Comparison of ENCODE assay signal across 21 cellular contexts in the genomic region with DNA sequence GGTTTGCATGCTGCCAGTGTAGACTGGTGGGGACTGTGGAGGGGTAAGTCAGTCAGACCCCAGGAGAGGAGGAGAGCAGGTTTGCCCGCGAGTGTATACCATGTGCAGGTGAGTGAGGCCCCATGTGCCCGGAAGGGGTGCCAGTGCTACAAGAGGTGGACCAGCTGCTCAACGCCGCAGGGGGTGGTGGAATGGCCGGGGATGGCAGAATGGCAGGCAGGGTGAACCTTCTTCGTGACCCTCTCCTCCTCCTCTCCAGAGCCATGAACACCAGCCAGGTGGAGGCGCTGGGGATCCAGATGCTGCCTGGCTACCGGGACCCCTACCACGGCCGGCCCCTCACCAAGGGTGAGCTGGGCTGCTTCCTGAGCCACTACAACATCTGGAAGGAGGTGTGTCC. TPM values are rescaled to one million over a fixed set of nuclear protein-coding genes. Genes with fewer than 3 reads are reported as not detected.
DNase-seq lines count a peak whose midpoint lies in the region; ATAC-seq, FAIRE-seq and TF ChIP-seq lines count a peak whose summit lies in the region.
"Had no signal": no experiment of that assay in that cellular context is flagged by ENCODE, and none has a peak within 500 bp of the region (broad histone marks: within the 10 kb centered on the region; RNA-seq: fewer than 3 reads in every experiment).

No MANE protein-coding gene starts in this region.

- BruUV-seq in HepG2 (replicated peaks; lab: Mats Ljungman, UMichigan) = no TSS peak
- BruUV-seq in K562 (replicated peaks; lab: Mats Ljungman, UMichigan) = no TSS peak

- TF ChIP-seq CTCF in HepG2 (CRISPR knock-in tag; IDR thresholded peaks at IDR 0.05) = no peak
- TF ChIP-seq CTCF in right lobe of liver (IDR thresholded peaks at IDR 0.05) = no peak
- no peak for TF ChIP-seq CTCF in K562 (IDR thresholded peaks at IDR 0.05 in 2 of 3, conservative IDR thresholded peaks at IDR 0.05 in 1 of 3; ENCODE audit: insufficient read depth in 2 of 3, low read depth in 1 of 3, low read length in 3 of 3)
- no peak for TF ChIP-seq CTCF in ascending aorta (IDR thresholded peaks at IDR 0.05)

- FAIRE-seq in HepG2 (lab: Jason Lieb, UNC) (no peak), K562 (lab: Jason Lieb, UNC) (no peak)
- FAIRE-seq: GM12891 had no signal

- in situ Hi-C loops in HepG2 (cut with HindIII; ENCODE audit: extremely low pct_ligation_motif_present, low pct_unique_long_range_greater_than_20kb) = loop anchor here (10.0 kb wide), 1 partner anchor 123 kb away; no protein-coding TSS in a partner anchor
- in situ Hi-C loops in K562 (cut with MboI) = no loop called here

- H3K79me2 ChIP-seq in HepG2 (ENCODE audit: insufficient read depth, low read length) (no peaks in the 10 kb centered on the region), K562 (ENCODE audit: control insufficient read depth, insufficient read depth, low read length) (peaks cover 9% of the 10 kb centered on the region; the same call in 1 of the 3 replicates)

- intact Hi-C loops in HepG2 (cut with micrococcal nuclease; ENCODE audit: unreplicated experiment) (no loop called here), right lobe of liver (cut with DNase I) (loop anchor here in 1 of 2 donors (10.0 kb wide), 1 partner anchor 83 kb away; no protein-coding TSS in a partner anchor), K562 (cut with micrococcal nuclease) (no loop called here), ascending aorta (cut with DNase I) (no loop called here)

- TF ChIP-seq EP300 in HepG2 (IDR thresholded peaks at IDR 0.05; ENCODE audit: low read depth in 2 of 2, low read length in 2 of 2) (no peak), HepG2 (CRISPR knock-in tag; IDR thresholded peaks at IDR 0.05; ENCODE audit: borderline replicate concordance) (no peak), K562 (IDR thresholded peaks at IDR 0.05; ENCODE audit: low read length) (no peak)

- peaks cover 13% of the 10 kb centered on the region for H3K9me1 ChIP-seq in K562 (ENCODE audit: control insufficient read depth, insufficient read depth, low read length)

- H3K4me2 ChIP-seq in HepG2 (ENCODE audit: low read depth, low read length) = no peak overlapping the region
- no peak overlapping the region for H3K4me2 ChIP-seq in K562 (ENCODE audit: insufficient read depth, low read length)
- H3K4me2 ChIP-seq: BLaER1 had no signal

- peaks cover 2% of the 10 kb centered on the region; the same call in 1 of the 2 replicates for H4K20me1 ChIP-seq in HepG2 (ENCODE audit: insufficient read depth, low read length)
- H4K20me1 ChIP-seq in K562 (replicated peaks; ENCODE audit: control insufficient read depth, insufficient read depth, low read length) = peaks cover 44% of the 10 kb centered on the region

- POLR2A ChIA-PET in HepG2 (lab: Yijun Ruan, JAX) = no interaction called here
- POLR2A ChIA-PET in K562 (lab: Yijun Ruan, JAX) = interaction anchor here (0.6 to 1.7 kb wide), 2 partner anchors 21 to 274 kb away, joined by 3 to 8 read pairs; a partner anchor contains a TSS

- WGBS in HepG2 (ENCODE audit: low lambda C conversion rate) = 96% methylated on average over 7 of the region's 11 CpGs
- 83% methylated on average over 3 of the region's 11 CpGs for WGBS in right lobe of liver (ENCODE audit: insufficient coverage, low coverage, low lambda C conversion rate, missing lambda C conversion rate)
- 98% methylated on average over 7 of the region's 11 CpGs for whole genome bisulfite sequencing in K562 (ENCODE audit: insufficient coverage, low coverage, missing lambda C conversion rate)

- H3K36me3 ChIP-seq in HepG2 (replicated peaks in 1 of 2; ENCODE audit: control insufficient read depth in 1 of 2, insufficient read depth in 2 of 2, low read length in 2 of 2) (peaks cover 16 to 49% of the 10 kb centered on the region in 2 experiments), right lobe of liver (peaks cover 0 to 26% (median 5%) of the 10 kb centered on the region in 4 donors), K562 (ENCODE audit: control insufficient read depth, insufficient read depth, low read length) (peaks cover 76% of the 10 kb centered on the region), iPS-15b (ENCODE audit: control insufficient read depth, insufficient read depth, low read length) (peaks cover 10% of the 10 kb centered on the region), ascending aorta (peaks cover 41 to 55% of the 10 kb centered on the region in 2 donors)

- H3K4me1 ChIP-seq in HepG2 (ENCODE audit: insufficient read depth, low read length) (no peaks in the 10 kb centered on the region), right lobe of liver (no peaks in the 10 kb centered on the region), K562 (replicated peaks in 1 of 2; ENCODE audit: control insufficient read depth in 2 of 2, insufficient read depth in 2 of 2, low read length in 2 of 2) (peaks cover 13 to 59% of the 10 kb centered on the region in 2 experiments), iPS-15b (ENCODE audit: control insufficient read depth, insufficient read depth, low read length) (peaks cover 7% of the 10 kb centered on the region), ascending aorta (no peaks in the 10 kb centered on the region)
- H3K4me1 ChIP-seq: Caco-2 had no signal

- no peak for DNase-seq in HepG2 (ENCODE audit: low spot score)
- no peak for DNase-seq in right lobe of liver
- no peak for DNase-seq in K562 (ENCODE audit: extremely low read depth in 1 of 4, low spot score in 3 of 4)
- no peak for DNase-seq in stimulated activated CD4-positive, alpha-beta T cell treated with anti-CD3 and anti-CD28 coated beads, Interleukin-15, amount 100 ng/mL, for 24 hours
- DNase-seq in ascending aorta (ENCODE audit: low spot score in 2 of 2) = no peak
- no peak for DNase-seq in SIG-M5 treated with dmso at 0.1 percent for 504 hours (lab: John Stamatoyannopoulos, UW; ENCODE audit: unreplicated experiment)
- DNase-seq: ACHN; Caco-2; CD4-positive, alpha-beta T cell; DND-41; NCI-H1694 treated with DMSO at 0.1 percent for 48 hours; NCI-H2081 treated with DMSO at 0.1 percent for 48 hours; NCI-H2171 treated with DMSO at 0.1 percent for 48 hours; NCI-H524 treated with DMSO at 0.1 percent for 48 hours; SHP77 had no signal

- CTCF ChIA-PET in HepG2 (lab: Yijun Ruan, JAX; ENCODE audit: low intra/inter-chr PET ratio, low total read pairs) (no interaction called here), K562 (lab: Yijun Ruan, JAX; ENCODE audit: low intra/inter-chr PET ratio) (no interaction called here)

- no peaks in the 10 kb centered on the region for H3K9me3 ChIP-seq in HepG2 (ENCODE audit: low read length)
- no peaks in the 10 kb centered on the region for H3K9me3 ChIP-seq in right lobe of liver
- no peaks in the 10 kb centered on the region for H3K9me3 ChIP-seq in K562 (replicated peaks; ENCODE audit: control insufficient read depth, insufficient read depth, low read depth, low read length)
- no peaks in the 10 kb centered on the region for H3K9me3 ChIP-seq in iPS-15b (ENCODE audit: control insufficient read depth, insufficient read depth, low read length)
- H3K9me3 ChIP-seq in ascending aorta = no peaks in the 10 kb centered on the region
- H3K9me3 ChIP-seq: BLaER1, Caco-2 had no signal

- H2AFZ ChIP-seq in HepG2 (ENCODE audit: low read length) = no peak overlapping the region
- no peak overlapping the region for H2AFZ ChIP-seq in K562 (ENCODE audit: low read depth, low read length)

- H3K27ac ChIP-seq in HepG2 (ENCODE audit: extremely low read length, insufficient read depth, low read length) (no peak overlapping the region), right lobe of liver (no peak overlapping the region), K562 (ENCODE audit: extremely low read depth, low read depth, low read length) (no peak overlapping the region), ascending aorta (no peak overlapping the region)
- H3K27ac ChIP-seq: BLaER1, HL-60, SK-N-MC had no signal

- H3K9ac ChIP-seq in HepG2 (ENCODE audit: insufficient read depth, low read depth, low read length) (no peak overlapping the region), K562 (ENCODE audit: insufficient read depth in 1 of 2, low read depth in 2 of 2, low read length in 2 of 2) (peak overlapping the region in 1 of 2 experiments; percentile 61; a peak in 2 of 4 replicates), iPS-15b (ENCODE audit: low read depth, low read length) (no peak overlapping the region)
- H3K9ac ChIP-seq: BLaER1 had no signal

- H3K27me3 ChIP-seq in HepG2 (ENCODE audit: control insufficient read depth in 1 of 2, insufficient read depth in 2 of 2, low read length in 2 of 2) (no peaks in the 10 kb centered on the region), right lobe of liver (no peaks in the 10 kb centered on the region), K562 (ENCODE audit: control insufficient read depth in 2 of 2, insufficient read depth in 2 of 2, low read length in 2 of 2) (no peaks in the 10 kb centered on the region), iPS-15b (ENCODE audit: control insufficient read depth, insufficient read depth, low read length) (no peaks in the 10 kb centered on the region), ascending aorta (no peaks in the 10 kb centered on the region)
- H3K27me3 ChIP-seq: BLaER1 had no signal

- TF ChIP-seq POLR2A in HepG2 (IDR thresholded peaks at IDR 0.05; ENCODE audit: insufficient read depth in 1 of 2, low read depth in 2 of 2, low read length in 2 of 2) = no peak
- no peak for TF ChIP-seq POLR2A in right lobe of liver (IDR thresholded peaks at IDR 0.05)
- no peak for TF ChIP-seq POLR2A in K562 (conservative IDR thresholded peaks at IDR 0.05)

- H3K4me3 ChIP-seq in HepG2 (replicated peaks in 1 of 3; ENCODE audit: insufficient read depth in 1 of 3, low read depth in 2 of 3, low read length in 3 of 3) = no peak overlapping the region
- H3K4me3 ChIP-seq in right lobe of liver = no peak overlapping the region
- H3K4me3 ChIP-seq in K562 = no peak overlapping the region
- peak overlapping the region; percentile 65 for H3K4me3 ChIP-seq in iPS-15b (ENCODE audit: low read depth, low read length)
- no peak overlapping the region for H3K4me3 ChIP-seq in ascending aorta
- H3K4me3 ChIP-seq: BLaER1, SK-N-MC had no signal

- no peak for ATAC-seq in HepG2
- no peak for ATAC-seq in right lobe of liver
- no peak for ATAC-seq in K562
- ATAC-seq in HG03354 (IDR thresholded peaks at IDR 0.05; ENCODE audit: poor library complexity, severe bottlenecking, unreplicated experiment) = no peak

- no peak for TF ChIP-seq RAD21 in HepG2 (CRISPR knock-in tag; IDR thresholded peaks at IDR 0.05)
- TF ChIP-seq RAD21 in K562 (CRISPR knock-in tag; conservative IDR thresholded peaks at IDR 0.05 in 1 of 2, IDR thresholded peaks at IDR 0.05 in 1 of 2) = no peak

RNA-seq across cellular contexts. Expression of a gene that starts 22.2 kb away (rescaled TPM):
- 33.3 and 58.0 TPM in 2 replicates for total RNA-seq in HepG2 (2016; rRNA removed; fragmentation: Illumina TruSeq; extraction: Trizol)
- 9.3 and 10.3 TPM in 2 replicates for total RNA-seq in HepG2 (2016; cell fraction: cytosol; rRNA removed; fragmentation: Illumina TruSeq; extraction: Trizol; ENCODE audit: low read depth)
- total RNA-seq in HepG2 (2016; cell fraction: insoluble cytoplasmic fraction; rRNA removed; fragmentation: Illumina TruSeq; extraction: Trizol) = 33.6 and 57.7 TPM in 2 replicates
- total RNA-seq in HepG2 (2016; cell fraction: membrane; rRNA removed; fragmentation: Illumina TruSeq; extraction: Trizol) = 32.5 and 35.6 TPM in 2 replicates
- total RNA-seq in HepG2 (2016; cell fraction: nucleus; rRNA removed; fragmentation: Illumina TruSeq; extraction: Trizol) = 53.1 and 65.6 TPM in 2 replicates
- polyA plus RNA-seq in HepG2 (2011; rRNA removed) = 196 and 211 TPM in 2 replicates
- 111 and 141 TPM in 2 replicates for polyA plus RNA-seq in HepG2 (2011; cell fraction: cytosol; rRNA removed)
- polyA plus RNA-seq in HepG2 (2011; cell fraction: nucleus; rRNA removed) = 153 and 157 TPM in 2 replicates
- polyA plus RNA-seq in HepG2 (2012) = 58.7 and 87.4 TPM in 2 replicates
- 9.2 and 9.8 TPM in 2 replicates for polyA plus RNA-seq in HepG2 (2016; cell fraction: cytosol; fragmentation: Illumina TruSeq; extraction: Trizol; ENCODE audit: low read depth)
- polyA plus RNA-seq in HepG2 (2016; cell fraction: insoluble cytoplasmic fraction; fragmentation: Illumina TruSeq; extraction: Trizol; ENCODE audit: low read depth) = 35.7 and 38.2 TPM in 2 replicates
- polyA plus RNA-seq in HepG2 (2016; cell fraction: membrane; fragmentation: Illumina TruSeq; extraction: Trizol; ENCODE audit: low read depth) = 23.4 and 28.7 TPM in 2 replicates
- polyA plus RNA-seq in HepG2 (2016; cell fraction: nucleus; fragmentation: Illumina TruSeq; extraction: Trizol; ENCODE audit: insufficient read depth, low read depth) = 111 TPM in 2 replicates
- polyA minus RNA-seq in HepG2 (2011; rRNA and poly(A)+ RNA removed; ENCODE audit: low replicate concordance) = 360 and 644 TPM in 2 replicates
- 74.1 and 77.3 TPM in 2 replicates for polyA minus RNA-seq in HepG2 (2011; cell fraction: cytosol; rRNA and poly(A)+ RNA removed)
- polyA minus RNA-seq in HepG2 (2011; cell fraction: nucleus; rRNA and poly(A)+ RNA removed) = 32.0 and 33.2 TPM in 2 replicates
- total RNA-seq in right lobe of liver = 10 to 100 TPM; 23.2 to 36.8 (median 31.1) TPM
- total RNA-seq in K562 (2011; cell fraction: chromatin; rRNA removed; ENCODE audit: low replicate concordance) = 106 and 273 TPM in 2 replicates
- 296 and 314 TPM in 2 replicates for total RNA-seq in K562 (2011; cell fraction: nucleolus; rRNA removed)
- total RNA-seq in K562 (2011; cell fraction: nucleoplasm; rRNA removed) = 215 and 219 TPM in 2 replicates
- 82.6 and 90.5 TPM in 2 replicates for total RNA-seq in K562 (2014; rRNA removed)
- 35.5 and 50.0 TPM in 2 replicates for total RNA-seq in K562 (2014; rRNA removed; fragmentation: Illumina TruSeq; extraction: Trizol)
- 64.3 and 64.8 TPM in 2 replicates for total RNA-seq in K562 (2015; rRNA removed; fragmentation: Illumina TruSeq; extraction: Trizol)
- total RNA-seq in K562 (2021) = 119 TPM in 2 replicates
- polyA plus RNA-seq in K562 (2011; rRNA removed) = 114 and 144 TPM in 2 replicates
- 128 and 182 TPM in 2 replicates for polyA plus RNA-seq in K562 (2011; cell fraction: cytosol; rRNA removed)
- polyA plus RNA-seq in K562 (2011; cell fraction: nucleus; rRNA removed) = 207 and 344 TPM in 2 replicates
- polyA plus RNA-seq in K562 (2012) = 78.2 and 109 TPM in 2 replicates
- 84.8 and 97.0 TPM in 2 replicates for polyA plus RNA-seq in K562 (2014; fragmentation: Illumina TruSeq; extraction: Trizol)
- polyA plus RNA-seq in K562 (2014; fragmentation: Nextera tagmentation; extraction: Ambion mirVana) = 10 to 100 TPM in 1 of 2 experiments, 1 to 10 TPM in 1; 4.9 to 18.1 TPM
- 86.0 and 87.5 TPM in 2 replicates for polyA plus RNA-seq in K562 (2014; rRNA removed)
- polyA minus RNA-seq in K562 (2011; rRNA and poly(A)+ RNA removed) = 78.1 and 108 TPM in 2 replicates
- 89.7 and 127 TPM in 2 replicates for polyA minus RNA-seq in K562 (2011; cell fraction: cytosol; rRNA and poly(A)+ RNA removed)
- 32.6 and 43.8 TPM in 2 replicates for polyA minus RNA-seq in K562 (2011; cell fraction: nucleus; rRNA and poly(A)+ RNA removed)
- total RNA-seq in ascending aorta = 95.4 TPM
